In genomic region chr13:39956036-39956435, GRCh38 we compare ENCODE assay signal across 10 cellular contexts.
A peak's percentile ranks its signal among the peaks of the same experiment; 100 is the strongest.
DNase-seq lines count a peak whose midpoint lies in the region; ATAC-seq and TF ChIP-seq lines count a peak whose summit lies in the region.
"Had no signal": no experiment of that assay in that cellular context is flagged by ENCODE, and none has a peak within 500 bp of the region (broad histone marks: within the 10 kb centered on the region; RNA-seq: fewer than 3 reads in every experiment).

No MANE protein-coding gene starts in this region.

- H4K20me1 ChIP-seq in SK-N-SH (ENCODE audit: insufficient read depth) = no peaks in the 10 kb centered on the region

- no peaks in the 10 kb centered on the region for H3K36me3 ChIP-seq in SK-N-SH (replicated peaks in 1 of 2; ENCODE audit: control insufficient read depth in 1 of 2, insufficient read depth in 2 of 2, low read length in 1 of 2)

- TF ChIP-seq EP300 in SK-N-SH (IDR thresholded peaks at IDR 0.05; ENCODE audit: borderline replicate concordance in 1 of 2, low read depth in 1 of 2, low read length in 1 of 2) = no peak

- no peak overlapping the region for H3K9ac ChIP-seq in SK-N-SH

- ATAC-seq in GM19035 (IDR thresholded peaks at IDR 0.05; ENCODE audit: unreplicated experiment) = peak; percentile 64
- ATAC-seq in HG03135 (IDR thresholded peaks at IDR 0.05; ENCODE audit: unreplicated experiment) = peak; percentile 40

- H3K27me3 ChIP-seq in SK-N-SH (ENCODE audit: insufficient read depth) = no peaks in the 10 kb centered on the region

- no peak for TF ChIP-seq CTCF in SK-N-SH (IDR thresholded peaks at IDR 0.05)

- 95% methylated on average over 2 of the region's 2 CpGs for WGBS in SK-N-SH (ENCODE audit: low lambda C conversion rate)

- no peaks in the 10 kb centered on the region for H3F3A ChIP-seq in SK-N-SH (replicated peaks; ENCODE audit: insufficient read depth)

- no peaks in the 10 kb centered on the region for H3K27me3 Mint-ChIP-seq in activated naive CD8-positive, alpha-beta T cell treated with anti-CD3 and anti-CD28 coated beads for 36 hours

- H2AFZ ChIP-seq in SK-N-SH (ENCODE audit: low read depth) = no peak overlapping the region

- TF ChIP-seq RAD21 in SK-N-SH (IDR thresholded peaks at IDR 0.05; ENCODE audit: low read length) = no peak

- DNase-seq in Daoy (ENCODE audit: low read depth) (peak; percentile 8), SK-N-SH (no peak), HuH-7 (ENCODE audit: low spot score) (no peak), NCI-H1105 treated with DMSO at 0.1 percent for 48 hours (lab: John Stamatoyannopoulos, UW) (no peak), activated gamma-delta T cell (lab: John Stamatoyannopoulos, UW) (no peak)
- peak; percentile 47 for DNase-seq in activated naive CD8-positive, alpha-beta T cell treated with anti-CD3 and anti-CD28 coated beads for 36 hours
- DNase-seq: NCI-H510A treated with DMSO at 0.1 percent for 48 hours had no signal

- no peak overlapping the region for H3K4me2 ChIP-seq in SK-N-SH

- H3K4me3 ChIP-seq in SK-N-SH (ENCODE audit: low read depth in 2 of 2, low read length in 1 of 2) = no peak overlapping the region

- H3K9me2 ChIP-seq in SK-N-SH = no peaks in the 10 kb centered on the region

- H3K27ac Mint-ChIP-seq in activated naive CD8-positive, alpha-beta T cell treated with anti-CD3 and anti-CD28 coated beads for 36 hours = peak overlapping the region; percentile 59

- POLR2A ChIA-PET in SK-N-SH (lab: Yijun Ruan, JAX) = no interaction called here

- H3K4me1 Mint-ChIP-seq in activated naive CD8-positive, alpha-beta T cell treated with anti-CD3 and anti-CD28 coated beads for 36 hours = peaks cover 52% of the 10 kb centered on the region

- H3K27ac ChIP-seq in SK-N-SH (ENCODE audit: low read depth in 2 of 2, low read length in 1 of 2) = no peak overlapping the region
- H3K27ac ChIP-seq: C4-2B had no signal

- H3K4me1 ChIP-seq in SK-N-SH (ENCODE audit: control insufficient read depth in 1 of 2, insufficient read depth in 2 of 2, low read depth in 1 of 2, low read length in 1 of 2) = peaks cover 3 to 5% of the 10 kb centered on the region in 2 experiments; a peak in 3 of 4 replicates

- CTCF ChIA-PET in SK-N-SH (lab: Yijun Ruan, JAX) = interaction anchor here (6.0 kb wide), 1 partner anchor 13 kb away, joined by 38 read pairs; no protein-coding TSS in a partner anchor

- no peaks in the 10 kb centered on the region for H3K9me3 ChIP-seq in SK-N-SH

- no peak overlapping the region for H3K4me3 Mint-ChIP-seq in activated naive CD8-positive, alpha-beta T cell treated with anti-CD3 and anti-CD28 coated beads for 36 hours

- H3K79me2 ChIP-seq in SK-N-SH (ENCODE audit: insufficient read depth) = no peaks in the 10 kb centered on the region

- H3K36me3 Mint-ChIP-seq in activated naive CD8-positive, alpha-beta T cell treated with anti-CD3 and anti-CD28 coated beads for 36 hours = peaks cover 2% of the 10 kb centered on the region

- peaks cover 3% of the 10 kb centered on the region for H3K9me3 Mint-ChIP-seq in activated naive CD8-positive, alpha-beta T cell treated with anti-CD3 and anti-CD28 coated beads for 36 hours

TF ChIP-seq in SK-N-SH, 30 proteins besides CTCF, POLR2A, EP300 and RAD21:
- TF ChIP-seq PBX3 (IDR thresholded peaks at IDR 0.05) (no peak), MAX (IDR thresholded peaks at IDR 0.05; ENCODE audit: low read depth) (no peak), EZH2phosphoT487 (IDR thresholded peaks at IDR 0.05; ENCODE audit: borderline replicate concordance, low read depth) (no peak), FOSL2 (IDR thresholded peaks at IDR 0.05; ENCODE audit: borderline replicate concordance, low read depth) (no peak), USF2 (IDR thresholded peaks at IDR 0.05; ENCODE audit: borderline replicate concordance, low read depth, low read length) (no peak), ZBTB33 (IDR thresholded peaks at IDR 0.05; ENCODE audit: borderline replicate concordance, low read depth) (no peak), MEF2A (IDR thresholded peaks at IDR 0.05; ENCODE audit: borderline replicate concordance, low read depth) (no peak), ELF1 (IDR thresholded peaks at IDR 0.05) (no peak), NRF1 (IDR thresholded peaks at IDR 0.05; ENCODE audit: low read depth, low read length) (no peak), TEAD4 (IDR thresholded peaks at IDR 0.05; ENCODE audit: borderline replicate concordance, insufficient read depth) (no peak), YY1 (IDR thresholded peaks at IDR 0.05; ENCODE audit: low read depth) (no peak), RFX5 (IDR thresholded peaks at IDR 0.05; ENCODE audit: low read length) (no peak), GATA2 (CRISPR knock-in tag; IDR thresholded peaks at IDR 0.05) (no peak), FOXJ3 (CRISPR knock-in tag; IDR thresholded peaks at IDR 0.05) (no peak), SMC3 (IDR thresholded peaks at IDR 0.05; ENCODE audit: low read depth, low read length) (no peak), FOXM1 (IDR thresholded peaks at IDR 0.05; ENCODE audit: low read depth) (no peak), RCOR1 (IDR thresholded peaks at IDR 0.05; ENCODE audit: low read length) (no peak), NFIC (IDR thresholded peaks at IDR 0.05; ENCODE audit: borderline replicate concordance) (no peak), CHD2 (IDR thresholded peaks at IDR 0.05; ENCODE audit: low read length, partially characterized antibody) (no peak), TCF12 (IDR thresholded peaks at IDR 0.05) (no peak)

Comparison
In these comparisons a context has a peak if more than half of its experiments do, and no peak if none do; other contexts are left out.
1. DNase-seq: peak in Daoy (single experiment) and activated naive CD8-positive, alpha-beta T cell treated with anti-CD3 and anti-CD28 coated beads for 36 hours (single experiment); none in SK-N-SH (single experiment), HuH-7 (single experiment), NCI-H1105 treated with DMSO at 0.1 percent for 48 hours (single experiment) and activated gamma-delta T cell (single experiment).